20 cellular contexts compared by ENCODE assay signal in genomic region chr20:52003976-52004375, GRCh38.
DNase-seq lines count a peak whose midpoint lies in the region; ATAC-seq and TF ChIP-seq lines count a peak whose summit lies in the region.
"Had no signal": no experiment of that assay in that cellular context is flagged by ENCODE, and none has a peak within 500 bp of the region (broad histone marks: within the 10 kb centered on the region; RNA-seq: fewer than 3 reads in every experiment).

No MANE protein-coding gene starts in this region.

- H3K36me3 Mint-ChIP-seq in nephron progenitor cell (ENCODE audit: low read depth) = no peaks in the 10 kb centered on the region
- H3K36me3 Mint-ChIP-seq in natural killer cell treated with Interleukin-12 subunit alpha and Interleukin-12 subunit beta and Interleukin-15 and Interleukin-18, amount 100 ng/mL, for 72 hours = no peaks in the 10 kb centered on the region
- H3K36me3 Mint-ChIP-seq: CD14-positive monocyte; stimulated activated naive B cell treated with anti-CD40 and anti-IgM and Interleukin-4, amounts not matched to agents 10 μg/mL and 1 μg/mL and 100 μg/mL, for 72 hours had no signal

- H3K27me3 Mint-ChIP-seq in nephron progenitor cell (ENCODE audit: low read depth, poor library complexity) = no peaks in the 10 kb centered on the region
- peaks cover 3 to 11% of the 10 kb centered on the region in 2 donors for H3K27me3 Mint-ChIP-seq in natural killer cell treated with Interleukin-12 subunit alpha and Interleukin-12 subunit beta and Interleukin-15 and Interleukin-18, amount 100 ng/mL, for 72 hours

- TF ChIP-seq CTCF in nephron progenitor cell (IDR thresholded peaks at IDR 0.05) = no peak

- no peaks in the 10 kb centered on the region for H3K9me3 Mint-ChIP-seq in nephron progenitor cell
- H3K9me3 Mint-ChIP-seq in natural killer cell treated with Interleukin-12 subunit alpha and Interleukin-12 subunit beta and Interleukin-15 and Interleukin-18, amount 100 ng/mL, for 72 hours = no peaks in the 10 kb centered on the region
- H3K9me3 Mint-ChIP-seq: stimulated activated naive B cell treated with anti-CD40 and anti-IgM and Interleukin-4, amounts not matched to agents 10 μg/mL and 1 μg/mL and 100 μg/mL, for 72 hours had no signal

- in situ Hi-C loops in G401 (cut with HindIII; ENCODE audit: low sequenced_read_pairs) = no loop called here

- H3K27ac Mint-ChIP-seq in nephron progenitor cell = peak overlapping the region; percentile 46
- no peak overlapping the region for H3K27ac Mint-ChIP-seq in natural killer cell treated with Interleukin-12 subunit alpha and Interleukin-12 subunit beta and Interleukin-15 and Interleukin-18, amount 100 ng/mL, for 72 hours
- H3K27ac Mint-ChIP-seq: CD14-positive monocyte; stimulated activated naive B cell treated with anti-CD40 and anti-IgM and Interleukin-4, amounts not matched to agents 10 μg/mL and 1 μg/mL and 100 μg/mL, for 72 hours; T-helper 17 cell had no signal

- peak; percentile 95 for DNase-seq in DMS114 treated with DMSO at 0.1 percent for 48 hours (lab: John Stamatoyannopoulos, UW; ENCODE audit: unreplicated experiment)
- peak; percentile 78 for DNase-seq in NCI-H146 treated with DMSO at 0.1 percent for 48 hours (lab: John Stamatoyannopoulos, UW; ENCODE audit: unreplicated experiment)
- DNase-seq in NCI-H748 (lab: John Stamatoyannopoulos, UW; ENCODE audit: unreplicated experiment) = peak; percentile 62
- DNase-seq in nephron progenitor cell = no peak
- DNase-seq in activated effector memory CD4-positive, alpha-beta T cell treated with anti-CD3 and anti-CD28 coated beads, Interleukin-2, amount 50 U/mL, for 16 hours = no peak
- no peak for DNase-seq in G401 (ENCODE audit: low spot score)
- no peak for DNase-seq in kidney glomerular epithelial cell (lab: John Stamatoyannopoulos, UW)
- DNase-seq in natural killer cell treated with Interleukin-12 subunit alpha and Interleukin-12 subunit beta and Interleukin-15 and Interleukin-18, amount 100 ng/mL, for 72 hours (ENCODE audit: low spot score) = no peak
- DNase-seq: ACHN; activated CD4-positive, alpha-beta T cell treated with anti-CD3 and anti-CD28 coated beads, Interleukin-2, amount 50 U/mL, for 1 hour; adrenal gland; cortex of kidney; NCI-H187; NCI-H526 treated with DMSO at 0.1 percent for 48 hours; SIG-M5; stimulated activated CD4-positive, alpha-beta T cell treated with anti-CD3 and anti-CD28 coated beads, Interleukin-1b, Interleukin-23, amount 100 ng/mL, for 48 hours; stimulated activated naive B cell treated with anti-CD40 and anti-IgM and Interleukin-4, amounts not matched to agents 10 μg/mL and 1 μg/mL and 100 μg/mL, for 72 hours; T-helper 17 cell had no signal

- peaks cover 55% of the 10 kb centered on the region for H3K4me1 Mint-ChIP-seq in nephron progenitor cell
- peaks cover 0 to 13% of the 10 kb centered on the region in 2 donors for H3K4me1 Mint-ChIP-seq in natural killer cell treated with Interleukin-12 subunit alpha and Interleukin-12 subunit beta and Interleukin-15 and Interleukin-18, amount 100 ng/mL, for 72 hours (ENCODE audit: low read depth in 2 of 2)
- H3K4me1 Mint-ChIP-seq: stimulated activated naive B cell treated with anti-CD40 and anti-IgM and Interleukin-4, amounts not matched to agents 10 μg/mL and 1 μg/mL and 100 μg/mL, for 72 hours had no signal

- ATAC-seq in natural killer cell treated with Interleukin-12 subunit alpha and Interleukin-12 subunit beta and Interleukin-15 and Interleukin-18, amount 100 ng/mL, for 72 hours = no peak
- ATAC-seq: HCT116; stimulated activated naive B cell treated with anti-CD40 and anti-IgM and Interleukin-4, amounts not matched to agents 10 μg/mL and 1 μg/mL and 100 μg/mL, for 72 hours; T-helper 17 cell had no signal

- peak overlapping the region; percentile 21 for H3K4me3 Mint-ChIP-seq in nephron progenitor cell
- no peak overlapping the region for H3K4me3 Mint-ChIP-seq in natural killer cell treated with Interleukin-12 subunit alpha and Interleukin-12 subunit beta and Interleukin-15 and Interleukin-18, amount 100 ng/mL, for 72 hours
- H3K4me3 Mint-ChIP-seq: CD14-positive monocyte; stimulated activated naive B cell treated with anti-CD40 and anti-IgM and Interleukin-4, amounts not matched to agents 10 μg/mL and 1 μg/mL and 100 μg/mL, for 72 hours; T-helper 17 cell had no signal

Comparison
In these comparisons a context has a peak if more than half of its experiments do, and no peak if none do; other contexts are left out.
1. DNase-seq: peak in DMS114 treated with DMSO at 0.1 percent for 48 hours (single experiment), NCI-H146 treated with DMSO at 0.1 percent for 48 hours (single experiment) and NCI-H748 (single experiment); none in nephron progenitor cell (single experiment), activated effector memory CD4-positive, alpha-beta T cell treated with anti-CD3 and anti-CD28 coated beads, Interleukin-2, amount 50 U/mL, for 16 hours (single experiment), G401 (single experiment), kidney glomerular epithelial cell (single experiment) and natural killer cell treated with Interleukin-12 subunit alpha and Interleukin-12 subunit beta and Interleukin-15 and Interleukin-18, amount 100 ng/mL, for 72 hours (single experiment).